In the genomic region with DNA sequence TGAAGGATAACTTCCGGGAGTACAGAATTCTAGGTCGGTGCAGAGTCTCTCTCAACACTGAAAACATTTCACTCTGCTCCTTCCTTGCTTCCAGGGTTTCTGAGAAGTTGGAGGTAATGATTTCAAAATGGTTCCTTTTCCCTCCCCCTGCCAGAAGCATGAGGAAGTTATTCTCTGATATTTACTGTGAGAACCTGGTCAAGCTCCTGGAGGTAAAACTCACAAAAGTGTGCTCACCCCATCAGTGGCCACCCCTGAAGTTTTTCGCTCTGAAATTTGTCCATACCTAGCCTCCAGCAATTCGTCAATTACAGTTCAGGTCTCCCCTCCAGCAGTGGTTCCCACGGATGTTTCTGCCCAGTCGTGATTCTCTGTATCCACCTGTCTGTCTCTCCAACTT, we compare ENCODE assay signal across 2 cellular contexts.
TF ChIP-seq lines count a peak whose summit lies in the region.

No MANE protein-coding gene starts in this region.

TF ChIP-seq in HEK293, 187 proteins besides CTCF, POLR2A, EP300 and RAD21:
- TF ChIP-seq GLIS1 (tag by site-specific recombination; IDR thresholded peaks at IDR 0.05) = peak; percentile 40; the same call in 1 of the 2 replicates
- TF ChIP-seq, protein P1, sequence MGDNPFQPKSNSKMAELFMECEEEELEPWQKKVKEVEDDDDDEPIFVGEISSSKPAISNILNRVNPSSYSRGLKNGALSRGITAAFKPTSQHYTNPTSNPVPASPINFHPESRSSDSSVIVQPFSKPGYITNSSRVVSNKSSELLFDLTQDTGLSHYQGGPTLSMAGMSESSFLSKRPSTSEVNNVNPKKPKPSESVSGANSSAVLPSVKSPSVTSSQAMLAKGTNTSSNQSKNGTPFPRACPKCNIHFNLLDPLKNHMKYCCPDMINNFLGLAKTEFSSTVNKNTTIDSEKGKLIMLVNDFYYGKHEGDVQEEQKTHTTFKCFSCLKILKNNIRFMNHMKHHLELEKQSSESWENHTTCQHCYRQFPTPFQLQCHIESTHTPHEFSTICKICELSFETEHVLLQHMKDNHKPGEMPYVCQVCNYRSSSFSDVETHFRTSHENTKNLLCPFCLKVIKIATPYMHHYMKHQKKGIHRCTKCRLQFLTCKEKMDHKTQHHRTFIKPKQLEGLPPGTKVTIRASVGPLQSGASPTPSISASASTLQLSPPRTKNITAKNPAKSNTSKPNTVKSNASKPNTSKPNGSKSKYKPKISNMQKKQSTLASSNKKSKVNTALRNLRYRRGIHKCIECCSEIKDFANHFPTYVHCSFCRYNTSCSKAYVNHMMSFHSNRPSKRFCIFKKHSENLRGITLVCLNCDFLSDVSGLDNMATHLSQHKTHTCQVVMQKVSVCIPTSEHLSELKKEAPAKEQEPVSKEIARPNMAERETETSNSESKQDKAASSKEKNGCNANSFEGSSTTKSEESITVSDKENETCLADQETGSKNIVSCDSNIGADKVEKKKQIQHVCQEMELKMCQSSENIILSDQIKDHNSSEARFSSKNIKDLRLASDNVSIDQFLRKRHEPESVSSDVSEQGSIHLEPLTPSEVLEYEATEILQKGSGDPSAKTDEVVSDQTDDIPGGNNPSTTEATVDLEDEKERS (tag by site-specific recombination; IDR thresholded peaks at IDR 0.05) = no peak

TF ChIP-seq in K562, 482 proteins besides CTCF, POLR2A, EP300 and RAD21:
- TF ChIP-seq SREBF2 (CRISPR knock-in tag; IDR thresholded peaks at IDR 0.05) = no peak
- TF ChIP-seq MCM3 (IDR thresholded peaks at IDR 0.05) = no peak
- TF ChIP-seq CTBP1 (IDR thresholded peaks at IDR 0.05; ENCODE audit: borderline replicate concordance) = no peak
- no peak for TF ChIP-seq NRF1 (conservative IDR thresholded peaks at IDR 0.05 in 1 of 2, IDR thresholded peaks at IDR 0.05 in 1 of 2)
- no peak for TF ChIP-seq PHF8 (IDR thresholded peaks at IDR 0.05; ENCODE audit: borderline replicate concordance, low read length)
- no peak for TF ChIP-seq BCOR (IDR thresholded peaks at IDR 0.05)
- TF ChIP-seq, protein P2, sequence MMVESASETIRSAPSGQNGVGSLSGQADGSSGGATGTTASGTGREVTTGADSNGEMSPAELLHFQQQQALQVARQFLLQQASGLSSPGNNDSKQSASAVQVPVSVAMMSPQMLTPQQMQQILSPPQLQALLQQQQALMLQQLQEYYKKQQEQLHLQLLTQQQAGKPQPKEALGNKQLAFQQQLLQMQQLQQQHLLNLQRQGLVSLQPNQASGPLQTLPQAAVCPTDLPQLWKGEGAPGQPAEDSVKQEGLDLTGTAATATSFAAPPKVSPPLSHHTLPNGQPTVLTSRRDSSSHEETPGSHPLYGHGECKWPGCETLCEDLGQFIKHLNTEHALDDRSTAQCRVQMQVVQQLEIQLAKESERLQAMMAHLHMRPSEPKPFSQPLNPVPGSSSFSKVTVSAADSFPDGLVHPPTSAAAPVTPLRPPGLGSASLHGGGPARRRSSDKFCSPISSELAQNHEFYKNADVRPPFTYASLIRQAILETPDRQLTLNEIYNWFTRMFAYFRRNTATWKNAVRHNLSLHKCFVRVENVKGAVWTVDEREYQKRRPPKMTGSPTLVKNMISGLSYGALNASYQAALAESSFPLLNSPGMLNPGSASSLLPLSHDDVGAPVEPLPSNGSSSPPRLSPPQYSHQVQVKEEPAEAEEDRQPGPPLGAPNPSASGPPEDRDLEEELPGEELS (CRISPR knock-in tag; IDR thresholded peaks at IDR 0.05; ENCODE audit: borderline replicate concordance) = no peak
- TF ChIP-seq, protein P3, sequence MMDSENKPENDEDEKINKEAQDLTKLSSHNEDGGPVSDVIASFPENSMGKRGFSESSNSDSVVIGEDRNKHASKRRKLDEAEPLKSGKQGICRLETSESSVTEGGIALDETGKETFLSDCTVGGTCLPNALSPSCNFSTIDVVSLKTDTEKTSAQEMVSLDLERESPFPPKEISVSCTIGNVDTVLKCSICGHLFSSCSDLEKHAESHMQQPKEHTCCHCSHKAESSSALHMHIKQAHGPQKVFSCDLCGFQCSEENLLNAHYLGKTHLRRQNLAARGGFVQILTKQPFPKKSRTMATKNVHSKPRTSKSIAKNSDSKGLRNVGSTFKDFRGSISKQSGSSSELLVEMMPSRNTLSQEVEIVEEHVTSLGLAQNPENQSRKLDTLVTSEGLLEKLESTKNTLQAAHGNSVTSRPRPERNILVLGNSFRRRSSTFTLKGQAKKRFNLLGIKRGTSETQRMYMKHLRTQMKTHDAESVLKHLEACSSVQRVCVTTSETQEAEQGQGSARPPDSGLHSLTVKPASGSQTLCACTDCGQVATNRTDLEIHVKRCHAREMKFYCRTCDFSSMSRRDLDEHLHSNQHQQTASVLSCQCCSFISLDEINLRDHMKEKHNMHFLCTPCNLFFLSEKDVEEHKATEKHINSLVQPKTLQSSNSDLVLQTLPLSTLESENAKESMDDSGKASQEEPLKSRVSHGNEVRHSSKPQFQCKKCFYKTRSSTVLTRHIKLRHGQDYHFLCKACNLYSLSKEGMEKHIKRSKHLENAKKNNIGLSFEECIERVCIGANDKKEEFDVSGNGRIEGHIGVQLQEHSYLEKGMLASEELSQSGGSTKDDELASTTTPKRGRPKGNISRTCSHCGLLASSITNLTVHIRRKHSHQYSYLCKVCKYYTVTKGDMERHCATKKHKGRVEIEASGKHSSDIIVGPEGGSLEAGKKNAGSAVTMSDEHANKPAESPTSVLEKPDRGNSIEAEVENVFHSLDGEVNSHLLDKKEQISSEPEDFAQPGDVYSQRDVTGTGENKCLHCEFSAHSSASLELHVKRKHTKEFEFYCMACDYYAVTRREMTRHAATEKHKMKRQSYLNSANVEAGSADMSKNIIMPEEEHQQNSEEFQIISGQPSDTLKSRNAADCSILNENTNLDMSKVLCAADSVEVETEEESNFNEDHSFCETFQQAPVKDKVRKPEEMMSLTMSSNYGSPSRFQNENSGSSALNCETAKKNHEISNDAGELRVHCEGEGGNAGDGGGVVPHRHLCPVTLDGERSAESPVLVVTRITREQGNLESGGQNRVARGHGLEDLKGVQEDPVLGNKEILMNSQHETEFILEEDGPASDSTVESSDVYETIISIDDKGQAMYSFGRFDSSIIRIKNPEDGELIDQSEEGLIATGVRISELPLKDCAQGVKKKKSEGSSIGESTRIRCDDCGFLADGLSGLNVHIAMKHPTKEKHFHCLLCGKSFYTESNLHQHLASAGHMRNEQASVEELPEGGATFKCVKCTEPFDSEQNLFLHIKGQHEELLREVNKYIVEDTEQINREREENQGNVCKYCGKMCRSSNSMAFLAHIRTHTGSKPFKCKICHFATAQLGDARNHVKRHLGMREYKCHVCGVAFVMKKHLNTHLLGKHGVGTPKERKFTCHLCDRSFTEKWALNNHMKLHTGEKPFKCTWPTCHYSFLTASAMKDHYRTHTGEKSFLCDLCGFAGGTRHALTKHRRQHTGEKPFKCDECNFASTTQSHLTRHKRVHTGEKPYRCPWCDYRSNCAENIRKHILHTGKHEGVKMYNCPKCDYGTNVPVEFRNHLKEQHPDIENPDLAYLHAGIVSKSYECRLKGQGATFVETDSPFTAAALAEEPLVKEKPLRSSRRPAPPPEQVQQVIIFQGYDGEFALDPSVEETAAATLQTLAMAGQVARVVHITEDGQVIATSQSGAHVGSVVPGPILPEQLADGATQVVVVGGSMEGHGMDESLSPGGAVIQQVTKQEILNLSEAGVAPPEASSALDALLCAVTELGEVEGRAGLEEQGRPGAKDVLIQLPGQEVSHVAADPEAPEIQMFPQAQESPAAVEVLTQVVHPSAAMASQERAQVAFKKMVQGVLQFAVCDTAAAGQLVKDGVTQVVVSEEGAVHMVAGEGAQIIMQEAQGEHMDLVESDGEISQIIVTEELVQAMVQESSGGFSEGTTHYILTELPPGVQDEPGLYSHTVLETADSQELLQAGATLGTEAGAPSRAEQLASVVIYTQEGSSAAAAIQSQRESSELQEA (IDR thresholded peaks at IDR 0.05; ENCODE audit: low read depth) = no peak
- TF ChIP-seq, protein P4, sequence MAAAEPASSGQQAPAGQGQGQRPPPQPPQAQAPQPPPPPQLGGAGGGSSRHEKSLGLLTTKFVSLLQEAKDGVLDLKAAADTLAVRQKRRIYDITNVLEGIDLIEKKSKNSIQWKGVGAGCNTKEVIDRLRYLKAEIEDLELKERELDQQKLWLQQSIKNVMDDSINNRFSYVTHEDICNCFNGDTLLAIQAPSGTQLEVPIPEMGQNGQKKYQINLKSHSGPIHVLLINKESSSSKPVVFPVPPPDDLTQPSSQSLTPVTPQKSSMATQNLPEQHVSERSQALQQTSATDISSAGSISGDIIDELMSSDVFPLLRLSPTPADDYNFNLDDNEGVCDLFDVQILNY (CRISPR knock-in tag; IDR thresholded peaks at IDR 0.05) = no peak
- TF ChIP-seq FOXJ3 (CRISPR knock-in tag; IDR thresholded peaks at IDR 0.05) = no peak
- TF ChIP-seq, protein P5, sequence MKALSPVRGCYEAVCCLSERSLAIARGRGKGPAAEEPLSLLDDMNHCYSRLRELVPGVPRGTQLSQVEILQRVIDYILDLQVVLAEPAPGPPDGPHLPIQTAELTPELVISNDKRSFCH (CRISPR knock-in tag; IDR thresholded peaks at IDR 0.05) = no peak
- TF ChIP-seq, protein P5 (tag; IDR thresholded peaks at IDR 0.05) = no peak
- no peak for TF ChIP-seq FOXA1 (IDR thresholded peaks at IDR 0.05; ENCODE audit: borderline replicate concordance)
- TF ChIP-seq BHLHE40 (IDR thresholded peaks at IDR 0.05; ENCODE audit: low read length) = no peak
- TF ChIP-seq HCFC1 (IDR thresholded peaks at IDR 0.05; ENCODE audit: low read depth, low read length) = no peak
- TF ChIP-seq CREBBP (IDR thresholded peaks at IDR 0.05; ENCODE audit: low read depth, low read length) = no peak
- TF ChIP-seq ZNF274 (IDR thresholded peaks at IDR 0.05; ENCODE audit: borderline replicate concordance, low read depth, low read length) = no peak
- TF ChIP-seq, protein P6, sequence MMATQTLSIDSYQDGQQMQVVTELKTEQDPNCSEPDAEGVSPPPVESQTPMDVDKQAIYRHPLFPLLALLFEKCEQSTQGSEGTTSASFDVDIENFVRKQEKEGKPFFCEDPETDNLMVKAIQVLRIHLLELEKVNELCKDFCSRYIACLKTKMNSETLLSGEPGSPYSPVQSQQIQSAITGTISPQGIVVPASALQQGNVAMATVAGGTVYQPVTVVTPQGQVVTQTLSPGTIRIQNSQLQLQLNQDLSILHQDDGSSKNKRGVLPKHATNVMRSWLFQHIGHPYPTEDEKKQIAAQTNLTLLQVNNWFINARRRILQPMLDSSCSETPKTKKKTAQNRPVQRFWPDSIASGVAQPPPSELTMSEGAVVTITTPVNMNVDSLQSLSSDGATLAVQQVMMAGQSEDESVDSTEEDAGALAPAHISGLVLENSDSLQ (IDR thresholded peaks at IDR 0.05) = no peak
- TF ChIP-seq, protein P7, sequence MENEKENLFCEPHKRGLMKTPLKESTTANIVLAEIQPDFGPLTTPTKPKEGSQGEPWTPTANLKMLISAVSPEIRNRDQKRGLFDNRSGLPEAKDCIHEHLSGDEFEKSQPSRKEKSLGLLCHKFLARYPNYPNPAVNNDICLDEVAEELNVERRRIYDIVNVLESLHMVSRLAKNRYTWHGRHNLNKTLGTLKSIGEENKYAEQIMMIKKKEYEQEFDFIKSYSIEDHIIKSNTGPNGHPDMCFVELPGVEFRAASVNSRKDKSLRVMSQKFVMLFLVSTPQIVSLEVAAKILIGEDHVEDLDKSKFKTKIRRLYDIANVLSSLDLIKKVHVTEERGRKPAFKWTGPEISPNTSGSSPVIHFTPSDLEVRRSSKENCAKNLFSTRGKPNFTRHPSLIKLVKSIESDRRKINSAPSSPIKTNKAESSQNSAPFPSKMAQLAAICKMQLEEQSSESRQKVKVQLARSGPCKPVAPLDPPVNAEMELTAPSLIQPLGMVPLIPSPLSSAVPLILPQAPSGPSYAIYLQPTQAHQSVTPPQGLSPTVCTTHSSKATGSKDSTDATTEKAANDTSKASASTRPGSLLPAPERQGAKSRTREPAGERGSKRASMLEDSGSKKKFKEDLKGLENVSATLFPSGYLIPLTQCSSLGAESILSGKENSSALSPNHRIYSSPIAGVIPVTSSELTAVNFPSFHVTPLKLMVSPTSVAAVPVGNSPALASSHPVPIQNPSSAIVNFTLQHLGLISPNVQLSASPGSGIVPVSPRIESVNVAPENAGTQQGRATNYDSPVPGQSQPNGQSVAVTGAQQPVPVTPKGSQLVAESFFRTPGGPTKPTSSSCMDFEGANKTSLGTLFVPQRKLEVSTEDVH (IDR thresholded peaks at IDR 0.05; ENCODE audit: low read depth, partially characterized antibody) = no peak
- TF ChIP-seq, protein P8, sequence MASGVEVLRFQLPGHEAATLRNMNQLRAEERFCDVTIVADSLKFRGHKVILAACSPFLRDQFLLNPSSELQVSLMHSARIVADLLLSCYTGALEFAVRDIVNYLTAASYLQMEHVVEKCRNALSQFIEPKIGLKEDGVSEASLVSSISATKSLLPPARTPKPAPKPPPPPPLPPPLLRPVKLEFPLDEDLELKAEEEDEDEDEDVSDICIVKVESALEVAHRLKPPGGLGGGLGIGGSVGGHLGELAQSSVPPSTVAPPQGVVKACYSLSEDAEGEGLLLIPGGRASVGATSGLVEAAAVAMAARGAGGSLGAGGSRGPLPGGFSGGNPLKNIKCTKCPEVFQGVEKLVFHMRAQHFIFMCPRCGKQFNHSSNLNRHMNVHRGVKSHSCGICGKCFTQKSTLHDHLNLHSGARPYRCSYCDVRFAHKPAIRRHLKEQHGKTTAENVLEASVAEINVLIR (CRISPR knock-in tag; IDR thresholded peaks at IDR 0.05) = no peak
